Comparison of ENCODE assay signal across 8 cellular contexts in the genomic region with DNA sequence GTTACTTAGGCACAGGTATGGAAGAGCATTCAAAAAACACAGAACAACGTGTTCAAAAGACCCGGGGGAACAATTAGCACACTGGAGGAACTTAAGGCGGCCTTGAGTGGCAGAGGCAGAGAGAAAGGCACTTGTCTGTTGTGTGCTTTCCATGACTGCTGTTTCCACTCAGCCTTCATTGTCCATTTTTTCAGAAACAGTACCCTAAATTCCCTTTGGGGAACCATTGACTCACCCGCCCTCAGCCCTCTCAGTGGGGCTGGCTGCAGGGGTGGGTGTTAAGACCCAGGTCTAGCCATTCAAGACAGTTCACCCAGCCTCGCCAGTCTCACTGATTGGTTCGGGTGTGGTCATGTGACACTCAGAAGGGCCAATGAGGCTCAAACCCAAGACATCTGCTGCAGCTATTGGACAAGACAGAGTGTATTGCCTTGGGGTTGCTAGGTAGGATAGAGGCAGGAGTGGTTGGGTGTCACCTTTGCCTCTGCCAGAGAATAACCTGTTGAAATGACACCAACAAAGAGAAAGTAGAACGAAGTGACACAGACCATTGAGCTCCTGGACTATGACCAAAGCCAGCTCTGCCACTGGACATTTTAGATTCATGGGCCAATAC. TPM values are rescaled to one million over a fixed set of nuclear protein-coding genes. Genes with fewer than 3 reads are reported as not detected.
DNase-seq lines count a peak whose midpoint lies in the region; ATAC-seq and TF ChIP-seq lines count a peak whose summit lies in the region.

No MANE protein-coding gene starts in this region.

- H3K9ac ChIP-seq in OCI-LY1 (ENCODE audit: low read length): no peak overlapping the region

- H3K9me3 ChIP-seq in OCI-LY1 (ENCODE audit: low read length): no peaks in the 10 kb centered on the region
- H3K9me3 ChIP-seq in osteoblast (ENCODE audit: low read depth, low read length): no peaks in the 10 kb centered on the region
- H3K9me3 ChIP-seq in vagina: no peaks in the 10 kb centered on the region

- TF ChIP-seq CTCF in GM12864 (IDR thresholded peaks at IDR 0.05; ENCODE audit: low read depth, low read length, missing control alignments): no peak
- TF ChIP-seq CTCF in OCI-LY1 (IDR thresholded peaks at IDR 0.05; ENCODE audit: low read length): no peak
- no peak for TF ChIP-seq CTCF in astrocyte of the spinal cord (IDR thresholded peaks at IDR 0.05; ENCODE audit: low read depth, low read length)
- no peak for TF ChIP-seq CTCF in osteoblast (IDR thresholded peaks at IDR 0.05; ENCODE audit: extremely low read depth, low read depth, low read length)
- no peak for TF ChIP-seq CTCF in vagina (IDR thresholded peaks at IDR 0.05)

- H3K4me1 ChIP-seq in OCI-LY1 (ENCODE audit: insufficient read depth, low read length, severe bottlenecking) (peaks cover 9% of the 10 kb centered on the region), osteoblast (ENCODE audit: insufficient read depth, low read length) (no peaks in the 10 kb centered on the region), vagina (no peaks in the 10 kb centered on the region)

- H3K9me2 ChIP-seq in OCI-LY1 (ENCODE audit: low read depth, low read length): no peaks in the 10 kb centered on the region

- no peak overlapping the region for H3K4me3 ChIP-seq in GM12864 (ENCODE audit: low read depth, low read length)
- no peak overlapping the region for H3K4me3 ChIP-seq in OCI-LY1 (ENCODE audit: low read depth, low read length, poor library complexity, severe bottlenecking)
- H3K4me3 ChIP-seq in astrocyte of the spinal cord (ENCODE audit: low read depth, low read length): no peak overlapping the region
- H3K4me3 ChIP-seq in osteoblast (ENCODE audit: insufficient read depth, low read length): no peak overlapping the region
- no peak overlapping the region for H3K4me3 ChIP-seq in vagina

- no peak for TF ChIP-seq POLR2A in vagina (IDR thresholded peaks at IDR 0.05)

- ATAC-seq in GM21390 (IDR thresholded peaks at IDR 0.05; ENCODE audit: unreplicated experiment) (peak; percentile 99), HG03442 (IDR thresholded peaks at IDR 0.05; ENCODE audit: unreplicated experiment) (peak; percentile 99)

- DNase-seq in GM12864 (ENCODE audit: low read depth): peak; percentile 99
- peak; percentile 13 for DNase-seq in astrocyte of the spinal cord (ENCODE audit: low read depth, low spot score)
- DNase-seq in osteoblast (ENCODE audit: insufficient read length, low spot score, missing footprints): peak; percentile 17
- DNase-seq in occipital lobe (lab: John Stamatoyannopoulos, UW): no peak
- DNase-seq in vagina (ENCODE audit: extremely low spot score in 2 of 2): no peak

- in situ Hi-C loops in astrocyte of the spinal cord (cut with HindIII; ENCODE audit: low sequenced_read_pairs): no loop called here

- 0 out of 2 replicates have a peak overlapping the region, but pooled peaks have one; percentile 15 for H3K4me2 ChIP-seq in OCI-LY1 (ENCODE audit: low read length)
- H3K4me2 ChIP-seq in osteoblast (ENCODE audit: insufficient read depth, low read length): no peak overlapping the region

- H3K27ac ChIP-seq in OCI-LY1 (ENCODE audit: low read depth, low read length, poor library complexity, severe bottlenecking) (no peak overlapping the region), osteoblast (ENCODE audit: low read depth, low read length) (no peak overlapping the region), vagina (no peak overlapping the region)

- H3K27me3 ChIP-seq in OCI-LY1 (ENCODE audit: insufficient read depth, low read length) (no peaks in the 10 kb centered on the region), osteoblast (ENCODE audit: insufficient read depth, low read length) (no peaks in the 10 kb centered on the region), vagina (no peaks in the 10 kb centered on the region)

- H4K20me1 ChIP-seq in OCI-LY1 (ENCODE audit: insufficient read depth, low read length): no peaks in the 10 kb centered on the region
- H4K20me1 ChIP-seq in osteoblast (ENCODE audit: insufficient read depth, low read length): no peaks in the 10 kb centered on the region

- no peaks in the 10 kb centered on the region for H3K79me2 ChIP-seq in OCI-LY1 (ENCODE audit: insufficient read depth, low read length)
- H3K79me2 ChIP-seq in osteoblast (ENCODE audit: insufficient read depth, low read length): no peaks in the 10 kb centered on the region

- H2AFZ ChIP-seq in OCI-LY1 (ENCODE audit: low read length): no peak overlapping the region
- no peak overlapping the region for H2AFZ ChIP-seq in osteoblast (ENCODE audit: low read length)

- H3F3A ChIP-seq in OCI-LY1 (ENCODE audit: insufficient read depth, low read length): no peaks in the 10 kb centered on the region

- H3K36me3 ChIP-seq in OCI-LY1 (ENCODE audit: insufficient read depth, low read length) (no peaks in the 10 kb centered on the region), osteoblast (ENCODE audit: insufficient read depth, low read length) (no peaks in the 10 kb centered on the region), vagina (no peaks in the 10 kb centered on the region)

- intact Hi-C loops in vagina (cut with DNase I): no loop called here

RNA-seq across cellular contexts. Expression of a gene that starts 19.6 kb away (rescaled TPM):
- total RNA-seq in osteoblast (41.3 and 48.9 TPM in 2 replicates), occipital lobe (38.2 TPM), vagina (28.2 TPM)

RNA-seq across cellular contexts. Expression of a gene that starts 41.4 kb away (rescaled TPM):
- total RNA-seq in osteoblast (33.7 and 37.7 TPM in 2 replicates), occipital lobe (10.5 TPM), vagina (47.9 TPM)

RNA-seq across cellular contexts. Expression of a gene that starts 51.1 kb away (rescaled TPM):
- total RNA-seq in osteoblast (under 0.01 TPM in 2 replicates), occipital lobe (under 0.01 TPM), vagina (822 TPM)

Comparison
In these comparisons a context has a peak if more than half of its experiments do, and no peak if none do; other contexts are left out.
1. DNase-seq: peak in GM12864 (single experiment), astrocyte of the spinal cord (single experiment) and osteoblast (single experiment); none in occipital lobe (single experiment) and vagina (0 of 2).
2. RNA of a gene that starts 51.1 kb away (total RNA-seq): 822 TPM in vagina (single experiment); under 0.01 TPM in osteoblast and under 0.01 TPM in occipital lobe (single experiment); every median in the first group is over 100 times any median in the second.